ENCODE assay signal across 17 cellular contexts in the genomic region with DNA sequence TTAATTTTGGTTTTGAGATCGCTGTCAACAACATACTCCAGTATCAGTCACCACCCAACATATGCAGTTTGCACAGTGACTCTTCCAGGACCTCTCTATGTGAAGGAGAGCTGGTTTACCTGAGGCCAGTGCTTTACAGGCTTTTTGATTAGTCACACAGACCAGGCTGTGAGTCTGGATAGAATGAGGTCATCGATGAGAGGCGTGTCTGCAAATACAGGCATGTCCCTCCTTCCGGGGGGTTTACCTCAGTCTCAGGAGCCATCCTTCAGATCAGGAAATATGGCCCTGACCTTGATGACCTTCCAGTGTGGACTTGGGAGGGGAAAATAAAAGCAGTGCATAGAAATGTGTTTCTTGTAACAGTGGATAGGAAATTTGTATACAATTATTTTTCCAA. TPM values are rescaled to one million over a fixed set of nuclear protein-coding genes. Genes with fewer than 3 reads are reported as not detected.
DNase-seq lines count a peak whose midpoint lies in the region; ATAC-seq and TF ChIP-seq lines count a peak whose summit lies in the region.
"Had no signal": no experiment of that assay in that cellular context is flagged by ENCODE, and none has a peak within 500 bp of the region (broad histone marks: within the 10 kb centered on the region; RNA-seq: fewer than 3 reads in every experiment).

No MANE protein-coding gene starts in this region.

- peaks cover 9% of the 10 kb centered on the region for H3K4me1 ChIP-seq in foreskin keratinocyte
- no peaks in the 10 kb centered on the region for H3K4me1 ChIP-seq in prostate gland (replicated peaks)
- no peaks in the 10 kb centered on the region for H3K4me1 ChIP-seq in spleen
- H3K4me1 ChIP-seq: tibial artery had no signal

- 71% methylated on average over 4 of the region's 4 CpGs for WGBS in prostate gland
- WGBS in spleen, 5 donors: 78 to 94% (median 82%) methylated on average over 4 of the region's 4 CpGs

- TF ChIP-seq POLR2A in prostate gland (IDR thresholded peaks at IDR 0.05): no peak
- no peak for TF ChIP-seq POLR2A in spleen (IDR thresholded peaks at IDR 0.05)

- H3K36me3 ChIP-seq in prostate gland: no peaks in the 10 kb centered on the region
- no peaks in the 10 kb centered on the region for H3K36me3 ChIP-seq in spleen
- H3K36me3 ChIP-seq: SJSA1, tibial artery had no signal

- H3K27ac ChIP-seq in foreskin keratinocyte: peak overlapping the region; percentile 42
- no peak overlapping the region for H3K27ac ChIP-seq in prostate gland
- no peak overlapping the region for H3K27ac ChIP-seq in spleen
- H3K27ac ChIP-seq: SJSA1, tibial artery had no signal

- no peaks in the 10 kb centered on the region for H3K27me3 ChIP-seq in foreskin keratinocyte
- H3K27me3 ChIP-seq in prostate gland (replicated peaks; ENCODE audit: insufficient read depth): no peaks in the 10 kb centered on the region
- peaks cover 0 to 3% (median 0%) of the 10 kb centered on the region in 7 donors for H3K27me3 ChIP-seq in spleen (replicated peaks in 1 of 7)
- H3K27me3 ChIP-seq: SJSA1, tibial artery had no signal

- ATAC-seq in foreskin keratinocyte (peak; percentile 99), HG03175 (IDR thresholded peaks at IDR 0.05; ENCODE audit: unreplicated experiment) (no peak)
- ATAC-seq: activated CD4-positive, CD25-positive, alpha-beta regulatory T cell treated with anti-CD3 and anti-CD28 coated beads, Interleukin-2, amount 50 U/mL, for 24 hours; activated T-helper 17 cell treated with anti-CD3 and anti-CD28 coated beads, Interleukin-2, amount 50 U/mL, for 72 hours; GM12878 had no signal

- H3K4me3 ChIP-seq in prostate gland (no peak overlapping the region), spleen (no peak overlapping the region)
- H3K4me3 ChIP-seq: GM12878, SJSA1, tibial artery had no signal

- peak; percentile 83 for DNase-seq in A172 (ENCODE audit: low spot score)
- peak; percentile 55 for DNase-seq in ELF-1 (ENCODE audit: low read depth, low spot score)
- peak; percentile 46 for DNase-seq in RKO (ENCODE audit: low spot score)
- DNase-seq in foreskin keratinocyte: peak; percentile 91 to 96
- DNase-seq in prostate gland (ENCODE audit: low spot score): no peak
- DNase-seq in activated CD8-positive, alpha-beta memory T cell treated with anti-CD3 and anti-CD28 coated beads for 24 hours: no peak
- no peak for DNase-seq in spleen
- DNase-seq: CD4-positive, CD25-positive, alpha-beta regulatory T cell; glutamatergic neuron; NCI-H187 treated with DMSO at 0.1 percent for 48 hours; retina; tibial artery had no signal

- no peak for TF ChIP-seq CTCF in foreskin keratinocyte (conservative IDR thresholded peaks at IDR 0.05)
- TF ChIP-seq CTCF in prostate gland (IDR thresholded peaks at IDR 0.05): no peak
- no peak for TF ChIP-seq CTCF in spleen (IDR thresholded peaks at IDR 0.05 in 8 of 11, conservative IDR thresholded peaks at IDR 0.05 in 3 of 11)

- no peaks in the 10 kb centered on the region for H3K9me3 ChIP-seq in prostate gland
- H3K9me3 ChIP-seq in spleen: peaks cover 0 to 5% (median 0%) of the 10 kb centered on the region in 8 donors
- H3K9me3 ChIP-seq: tibial artery had no signal

- intact Hi-C loops in prostate gland (cut with DNase I) (loop anchor here (10.0 kb wide), 1 partner anchor 127 kb away; no protein-coding TSS in a partner anchor), spleen (cut with DNase I; ENCODE audit: low total_unique reads) (no loop called here)

RNA-seq across cellular contexts. Expression of a gene that starts 46.9 kb away (rescaled TPM):
- total RNA-seq in A172 (2014; rRNA removed; shearing (Covaris generic)): not detected in 2 replicates
- not detected in 2 replicates for total RNA-seq in foreskin keratinocyte
- polyA plus RNA-seq in foreskin keratinocyte: not detected in 2 replicates
- 1 to 10 TPM in 1 of 2 donors, not detected in 1; 1.2 TPM for total RNA-seq in prostate gland
- under 1 TPM in 4 of 7 donors, not detected in 3; 0.06 to 0.51 (median 0.17) TPM for total RNA-seq in spleen
- polyA plus RNA-seq in spleen: under 1 TPM in 2 of 3 donors, not detected in 1; 0.03 to 0.05 TPM
- total RNA-seq: activated T-helper 17 cell treated with anti-CD3 and anti-CD28 coated beads, Interleukin-2, amount 50 U/mL, for 72 hours; CD4-positive, CD25-positive, alpha-beta regulatory T cell; GM12878; SJSA1 had no signal
- polyA plus RNA-seq: CD4-positive, CD25-positive, alpha-beta regulatory T cell had no signal

Comparison
In these comparisons a context has a peak if more than half of its experiments do, and no peak if none do; other contexts are left out.
1. DNase-seq: peak in A172 (single experiment), ELF-1 (single experiment), RKO (single experiment) and foreskin keratinocyte (2 of 2); none in prostate gland (single experiment), activated CD8-positive, alpha-beta memory T cell treated with anti-CD3 and anti-CD28 coated beads for 24 hours (single experiment) and spleen (single experiment).